Comparison of ENCODE assay signal across 1 cellular context in the genomic region with DNA sequence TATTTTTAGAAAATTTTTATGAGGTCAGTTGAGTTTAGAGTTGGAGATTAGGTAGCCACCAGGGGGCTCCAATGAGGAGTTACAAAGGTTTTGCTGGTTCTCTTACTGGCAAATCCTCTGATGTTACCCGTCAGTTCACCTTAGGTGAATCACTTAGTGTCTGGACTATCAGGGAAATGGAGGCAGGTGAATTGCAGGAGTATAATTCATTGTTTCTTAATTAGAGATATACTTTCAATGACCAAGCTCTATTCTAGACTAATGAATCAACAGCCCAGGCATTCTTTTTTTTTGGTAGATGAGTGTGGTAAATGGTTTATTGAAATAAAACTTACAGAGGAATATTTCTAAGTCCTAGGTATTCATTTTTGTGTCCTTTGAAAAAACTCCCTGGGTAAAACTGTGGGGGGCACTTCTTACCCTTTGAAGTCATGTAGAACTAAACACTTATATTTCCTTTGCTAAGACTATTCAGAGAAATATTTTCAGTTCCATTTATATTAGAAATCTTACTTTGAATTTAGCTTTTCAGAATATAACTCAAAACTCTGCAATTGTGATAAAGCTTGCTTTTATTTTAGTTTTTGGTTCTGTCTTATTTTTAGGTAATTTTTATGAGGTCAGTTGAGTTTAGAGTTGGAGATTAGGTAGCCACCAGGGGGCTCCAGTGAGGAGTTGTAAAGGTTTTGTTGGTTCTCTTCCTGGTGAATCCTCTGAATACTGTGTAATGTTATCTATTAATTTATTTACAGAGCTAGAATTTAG.
A peak's percentile ranks its signal among the peaks of the same experiment; 100 is the strongest.
TF ChIP-seq lines count a peak whose summit lies in the region.

No MANE protein-coding gene starts in this region.

TF ChIP-seq in endothelial cell of umbilical vein, 7 proteins besides CTCF, POLR2A, EP300 and RAD21:
- TF ChIP-seq JUN (IDR thresholded peaks at IDR 0.05; ENCODE audit: borderline replicate concordance, insufficient read depth, insufficient read length, low read depth) (no peak), POLR2AphosphoS5 (IDR thresholded peaks at IDR 0.05; ENCODE audit: insufficient read depth, low read depth, low read length) (no peak), MYC (IDR thresholded peaks at IDR 0.05; ENCODE audit: low read depth, low read length) (no peak), FOS (IDR thresholded peaks at IDR 0.05; ENCODE audit: borderline replicate concordance, insufficient read depth, low read length) (peak; percentile 2), EZH2 (IDR thresholded peaks at IDR 0.05; ENCODE audit: borderline replicate concordance, low read depth, low read length, severe bottlenecking) (no peak)
